12 cellular contexts compared by ENCODE assay signal in genomic region chr2:33205693-33206434, GRCh38.
A peak's percentile ranks its signal among the peaks of the same experiment; 100 is the strongest.
DNase-seq lines count a peak whose midpoint lies in the region; ATAC-seq, FAIRE-seq and TF ChIP-seq lines count a peak whose summit lies in the region.
"Had no signal": no experiment of that assay in that cellular context is flagged by ENCODE, and none has a peak within 500 bp of the region (broad histone marks: within the 10 kb centered on the region; RNA-seq: fewer than 3 reads in every experiment).

No MANE protein-coding gene starts in this region.

- in situ Hi-C loops in ACHN (cut with HindIII; ENCODE audit: low pct_ligation_motif_present, low pct_unique_long_range_greater_than_20kb, low sequenced_read_pairs) = no loop called here

- peak; percentile 40 for DNase-seq in GM18507 (ENCODE audit: extremely low spot score, insufficient read length, low read depth)
- DNase-seq in ascending aorta (ENCODE audit: low spot score in 2 of 2) = no peak
- DNase-seq in ACHN = no peak
- no peak for DNase-seq in right cardiac atrium
- DNase-seq in urothelium cell line (ENCODE audit: low spot score) = no peak
- DNase-seq in left ventricle myocardium inferior = no peak
- DNase-seq: activated T-cell treated with anti-CD3 and anti-CD28 coated beads, Interleukin-2, amount 50 U/mL, for 24 hours; CD4-positive, alpha-beta T cell; T-helper 9 cell had no signal

- H3K9me3 ChIP-seq in ascending aorta (no peaks in the 10 kb centered on the region), right cardiac atrium (ENCODE audit: control insufficient read depth, low read length) (no peaks in the 10 kb centered on the region), left ventricle myocardium inferior (replicated peaks) (no peaks in the 10 kb centered on the region)

- H3K27me3 ChIP-seq in ascending aorta = no peaks in the 10 kb centered on the region
- no peaks in the 10 kb centered on the region for H3K27me3 ChIP-seq in right cardiac atrium (ENCODE audit: control insufficient read depth, insufficient read depth)
- H3K27me3 ChIP-seq in left ventricle myocardium inferior (ENCODE audit: low read depth) = no peaks in the 10 kb centered on the region

- 77% methylated on average over 1 of the region's 1 CpG for WGBS in right cardiac atrium

- peak; percentile 93 for FAIRE-seq in GM18507 (lab: Jason Lieb, UNC)
- FAIRE-seq in urothelium cell line (lab: Jason Lieb, UNC) = no peak

- H3K27ac ChIP-seq in ascending aorta = peak overlapping the region; percentile 87 to 95
- H3K27ac ChIP-seq in right cardiac atrium (ENCODE audit: low read length) = no peak overlapping the region
- no peak overlapping the region for H3K27ac ChIP-seq in left ventricle myocardium inferior (replicated peaks)

- intact Hi-C loops in ascending aorta (cut with DNase I) = no loop called here
- intact Hi-C loops in right cardiac atrium (cut with DNase I) = no loop called here
- intact Hi-C loops in left ventricle myocardium inferior (cut with micrococcal nuclease) = no loop called here

- H3K36me3 ChIP-seq in ascending aorta (no peaks in the 10 kb centered on the region), left ventricle myocardium inferior (no peaks in the 10 kb centered on the region)

- H3K4me1 ChIP-seq in ascending aorta (peaks cover 5 to 38% of the 10 kb centered on the region in 2 donors), right cardiac atrium (ENCODE audit: control insufficient read depth, insufficient read depth, low read length) (peaks cover 7% of the 10 kb centered on the region), left ventricle myocardium inferior (peaks cover 26% of the 10 kb centered on the region)

- peak; percentile 92 for ATAC-seq in GM21381 (IDR thresholded peaks at IDR 0.05; ENCODE audit: unreplicated experiment)
- ATAC-seq in HG03045 (IDR thresholded peaks at IDR 0.05; ENCODE audit: unreplicated experiment) = peak; percentile 93
- ATAC-seq in right cardiac atrium = no peak
- ATAC-seq: GM23338 had no signal

- H3K4me3 ChIP-seq in ascending aorta (no peak overlapping the region), right cardiac atrium (ENCODE audit: low read length) (no peak overlapping the region), left ventricle myocardium inferior (no peak overlapping the region)
- H3K4me3 ChIP-seq: GM23338 had no signal

- no peak for TF ChIP-seq CTCF in ascending aorta (IDR thresholded peaks at IDR 0.05)
- no peak for TF ChIP-seq CTCF in left ventricle myocardium inferior (IDR thresholded peaks at IDR 0.05; ENCODE audit: borderline replicate concordance)

Comparison
In these comparisons a context has a peak if more than half of its experiments do, and no peak if none do; other contexts are left out.
1. ATAC-seq: peak in GM21381 (single experiment) and HG03045 (single experiment); none in right cardiac atrium (0 of 2).
2. H3K27ac ChIP-seq: peak in ascending aorta (2 of 2); none in right cardiac atrium (single experiment) and left ventricle myocardium inferior (single experiment).